In genomic region chr12:6377667-6377994, GRCh38 we compare ENCODE assay signal across 12 cellular contexts. TPM values are rescaled to one million over a fixed set of nuclear protein-coding genes. Genes with fewer than 3 reads are reported as not detected.
DNase-seq lines count a peak whose midpoint lies in the region; ATAC-seq, FAIRE-seq and TF ChIP-seq lines count a peak whose summit lies in the region.
"Had no signal": no experiment of that assay in that cellular context is flagged by ENCODE, and none has a peak within 500 bp of the region (broad histone marks: within the 10 kb centered on the region; RNA-seq: fewer than 3 reads in every experiment).

No MANE protein-coding gene starts in this region.

- intact Hi-C loops in OCI-LY7 (cut with micrococcal nuclease; ENCODE audit: unreplicated experiment) (no loop called here), esophagus muscularis mucosa (cut with DNase I) (no loop called here)
- intact Hi-C loops in naive thymus-derived CD4-positive, alpha-beta T cell (cut with micrococcal nuclease), result no loop called here

- peak overlapping the region; percentile 75; the same call in 1 of the 2 replicates for H2AFZ ChIP-seq in OCI-LY7 (ENCODE audit: low read length)

- CTCF ChIA-PET in A549 (lab: Yijun Ruan, JAX) (interaction anchor here (1.0 to 24.7 kb wide), 4 partner anchors 10 to 88 kb away, joined by 4 to 705 read pairs (median 9); partner anchors contain the start of gene TNFRSF1A), OCI-LY7 (lab: Charles Lee; ENCODE audit: unreplicated experiment) (no interaction called here)
- CTCF ChIA-PET in naive thymus-derived CD4-positive, alpha-beta T cell (lab: Charles Lee), result interaction anchor here (0.7 to 1.1 kb wide), 3 partner anchors 9 to 42 kb away, joined by 3 to 4 read pairs (median 3); no protein-coding TSS in a partner anchor

- no peaks in the 10 kb centered on the region for H3K36me3 Mint-ChIP-seq in naive thymus-derived CD4-positive, alpha-beta T cell

- FAIRE-seq in A549 (lab: Jason Lieb, UNC), result no peak

- H3K4me3 Mint-ChIP-seq in naive thymus-derived CD4-positive, alpha-beta T cell, result peak overlapping the region in 9 of 10 donors; percentile 9 to 81 (median 73)
- H3K4me3 Mint-ChIP-seq: IgD-negative memory B cell had no signal

- ATAC-seq in A549, result peak in 1 of 2 experiments; percentile 6; a peak in 1 of 6 replicates
- ATAC-seq in naive thymus-derived CD4-positive, alpha-beta T cell, result no peak
- ATAC-seq in HG02588 (IDR thresholded peaks at IDR 0.05; ENCODE audit: unreplicated experiment), result no peak

- TF ChIP-seq EP300 in A549 (IDR thresholded peaks at IDR 0.05), result no peak
- no peak for TF ChIP-seq EP300 in esophagus muscularis mucosa (IDR thresholded peaks at IDR 0.05)

- peaks cover 59% of the 10 kb centered on the region for H3K4me1 ChIP-seq in A549
- peaks cover 10% of the 10 kb centered on the region for H3K4me1 ChIP-seq in OCI-LY7 (ENCODE audit: insufficient read depth, low read length, poor library complexity, severe bottlenecking)
- H3K4me1 ChIP-seq in esophagus muscularis mucosa, result peaks cover 29 to 65% (median 64%) of the 10 kb centered on the region in 4 donors
- peaks cover 0 to 24% of the 10 kb centered on the region in 2 donors for H3K4me1 ChIP-seq in naive thymus-derived CD4-positive, alpha-beta T cell (ENCODE audit: control insufficient read depth in 2 of 2, insufficient read depth in 2 of 2, low read length in 2 of 2)

- H4K20me1 ChIP-seq in OCI-LY7 (ENCODE audit: insufficient read depth, low read length), result no peaks in the 10 kb centered on the region

- POLR2A ChIA-PET in A549 (lab: Yijun Ruan, JAX) (no interaction called here), OCI-LY7 (lab: Charles Lee) (interaction anchor here (1.2 kb wide), 1 partner anchor 10 kb away, joined by 3 read pairs; no protein-coding TSS in a partner anchor)
- POLR2A ChIA-PET in naive thymus-derived CD4-positive, alpha-beta T cell (lab: Charles Lee), result interaction anchor here (0.5 to 1.0 kb wide), 3 partner anchors 14 to 90 kb away, joined by 3 to 5 read pairs (median 5); no protein-coding TSS in a partner anchor

- H3K27ac ChIP-seq in A549, result peak overlapping the region; percentile 97 to 99
- no peak overlapping the region for H3K27ac ChIP-seq in OCI-LY7 (ENCODE audit: low read depth, low read length, poor library complexity, severe bottlenecking)
- peak overlapping the region; percentile 73 to 82 (median 78) for H3K27ac ChIP-seq in esophagus muscularis mucosa (replicated peaks in 1 of 4)
- H3K27ac ChIP-seq in naive thymus-derived CD4-positive, alpha-beta T cell (ENCODE audit: low read depth, low read length), result no peak overlapping the region

- no peaks in the 10 kb centered on the region for H3K9me3 ChIP-seq in A549
- no peaks in the 10 kb centered on the region for H3K9me3 ChIP-seq in OCI-LY7 (ENCODE audit: low read length)
- no peaks in the 10 kb centered on the region for H3K9me3 ChIP-seq in esophagus muscularis mucosa
- no peaks in the 10 kb centered on the region for H3K9me3 ChIP-seq in naive thymus-derived CD4-positive, alpha-beta T cell (ENCODE audit: control insufficient read depth in 2 of 3, low read length in 3 of 3)

- H3K4me1 Mint-ChIP-seq in naive thymus-derived CD4-positive, alpha-beta T cell, result peaks cover 23 to 40% (median 29%) of the 10 kb centered on the region in 7 donors
- H3K4me1 Mint-ChIP-seq: IgD-negative memory B cell had no signal

- no peaks in the 10 kb centered on the region for H3K9me2 ChIP-seq in OCI-LY7 (ENCODE audit: insufficient read depth, low read length)

- in situ Hi-C loops in GM13976 (cut with MboI; ENCODE audit: low sequenced_read_pairs, unreplicated experiment), result no loop called here

- 48% methylated on average over 4 of the region's 4 CpGs for WGBS in A549 (ENCODE audit: missing lambda C conversion rate)
- WGBS in esophagus muscularis mucosa, result 75% methylated on average over 4 of the region's 4 CpGs

- H3K4me2 ChIP-seq in A549 (peak overlapping the region; percentile 54), OCI-LY7 (ENCODE audit: low read length) (no peak overlapping the region)

- TF ChIP-seq POLR2A in A549 (IDR thresholded peaks at IDR 0.05; ENCODE audit: low read length), result no peak
- TF ChIP-seq POLR2A in esophagus muscularis mucosa (IDR thresholded peaks at IDR 0.05; ENCODE audit: low read depth), result no peak

- H3K27ac Mint-ChIP-seq in naive thymus-derived CD4-positive, alpha-beta T cell, result peak overlapping the region in 6 of 9 donors; percentile 3 to 88 (median 60)
- H3K27ac Mint-ChIP-seq: IgD-negative memory B cell had no signal

- H3K9me3 Mint-ChIP-seq in naive thymus-derived CD4-positive, alpha-beta T cell, result peaks cover 0 to 2% (median 0%) of the 10 kb centered on the region in 11 donors
- H3K9me3 Mint-ChIP-seq: IgD-negative memory B cell had no signal

- H3K36me3 ChIP-seq in OCI-LY7 (ENCODE audit: insufficient read depth, low read length) (no peaks in the 10 kb centered on the region), esophagus muscularis mucosa (no peaks in the 10 kb centered on the region)
- H3K36me3 ChIP-seq in naive thymus-derived CD4-positive, alpha-beta T cell (ENCODE audit: control insufficient read depth in 2 of 3, insufficient read depth in 3 of 3, low read length in 3 of 3), result no peaks in the 10 kb centered on the region

- peaks cover 0 to 32% (median under 1%) of the 10 kb centered on the region in 5 donors for H3K27me3 Mint-ChIP-seq in naive thymus-derived CD4-positive, alpha-beta T cell

- TF ChIP-seq RAD21 in A549 (conservative IDR thresholded peaks at IDR 0.05 in 1 of 2, IDR thresholded peaks at IDR 0.05 in 1 of 2), result no peak

- H3K4me3 ChIP-seq in A549 (no peak overlapping the region), OCI-LY7 (ENCODE audit: low read depth, low read length, poor library complexity, severe bottlenecking) (no peak overlapping the region), esophagus muscularis mucosa (no peak overlapping the region)
- no peak overlapping the region for H3K4me3 ChIP-seq in naive thymus-derived CD4-positive, alpha-beta T cell (ENCODE audit: low read length)
- H3K4me3 ChIP-seq: smooth muscle cell had no signal

- no peaks in the 10 kb centered on the region for H3K79me2 ChIP-seq in OCI-LY7 (ENCODE audit: insufficient read depth, low read depth, low read length)

- H3K27me3 ChIP-seq in esophagus muscularis mucosa, result no peaks in the 10 kb centered on the region
- H3K27me3 ChIP-seq in naive thymus-derived CD4-positive, alpha-beta T cell (ENCODE audit: control insufficient read depth in 2 of 2, insufficient read depth in 2 of 2, low read length in 2 of 2), result no peaks in the 10 kb centered on the region

- DNase-seq in A549 (ENCODE audit: low read depth in 1 of 2, low spot score in 1 of 2) (peak in 1 of 2 experiments; percentile 51), OCI-LY7 (ENCODE audit: low spot score) (no peak), esophagus muscularis mucosa (ENCODE audit: extremely low spot score) (no peak), GM13976 (ENCODE audit: low spot score) (no peak), AG08395 (ENCODE audit: low spot score) (no peak)
- DNase-seq in naive thymus-derived CD4-positive, alpha-beta T cell, result no peak
- no peak for DNase-seq in stimulated activated naive CD4-positive, alpha-beta T cell (lab: John Stamatoyannopoulos, UW)
- DNase-seq: C1 segment of cervical spinal cord, substantia nigra had no signal

- no TSS peak for BruUV-seq in OCI-LY7 (replicated peaks; lab: Mats Ljungman, UMichigan)

- TF ChIP-seq CTCF in A549 (IDR thresholded peaks at IDR 0.05) (no peak), OCI-LY7 (conservative IDR thresholded peaks at IDR 0.05; ENCODE audit: low read length) (no peak), esophagus muscularis mucosa (IDR thresholded peaks at IDR 0.05) (no peak), GM13976 (IDR thresholded peaks at IDR 0.05; ENCODE audit: borderline replicate concordance, control extremely low read depth, extremely low read depth, insufficient read depth, missing control alignments) (no peak)

TF ChIP-seq in A549, 52 proteins besides CTCF, POLR2A, EP300 and RAD21 (continues in another document):
- TF ChIP-seq KDM5A (IDR thresholded peaks at IDR 0.05) (no peak), EHF (CRISPR knock-in tag; IDR thresholded peaks at IDR 0.05) (no peak), ZSCAN20 (CRISPR knock-in tag; IDR thresholded peaks at IDR 0.05) (no peak), ZC3H11A (IDR thresholded peaks at IDR 0.05) (no peak; the same call in 1 of the 2 replicates)

RNA-seq across cellular contexts. Expression of gene SCNN1A, which starts 2.3 kb away (rescaled TPM):
- polyA plus RNA-seq in A549 (2011; rRNA removed) (7.0 and 7.6 TPM in 2 replicates), A549 (2017; fragmentation: RNase III; extraction: RNeasy Plus Mini Kit Qiagen cat#74134 plus additional on column Dnase treatment) (4.3 to 6.0 TPM (median 5.7 TPM) in 3 replicates)
- polyA plus RNA-seq in A549 (2012; cell fraction: cytosol; rRNA removed), result 4.2 and 6.8 TPM in 2 replicates
- polyA plus RNA-seq in A549 (2012; cell fraction: nucleus; rRNA removed), result 14.1 and 14.4 TPM in 2 replicates
- polyA minus RNA-seq in A549 (2011; rRNA and poly(A)+ RNA removed), result 6.4 and 12.4 TPM in 2 replicates
- total RNA-seq in OCI-LY7 (2014; rRNA removed; shearing (Covaris generic)), result 0.35 and 0.51 TPM in 2 replicates
- total RNA-seq in OCI-LY7 (2022) (1.0 and 1.3 TPM in 2 replicates), esophagus muscularis mucosa (1 to 10 TPM in 3 of 4 donors, under 1 TPM in 1; 0.83 to 3.3 (median 1.8) TPM)
- total RNA-seq in naive thymus-derived CD4-positive, alpha-beta T cell, result 1 to 10 TPM in 4 of 5 experiments, under 1 TPM in 1; 0.22 to 5.3 (median 3.6) TPM
- 1 to 10 TPM in 1 of 2 donors, under 1 TPM in 1; 0.84 to 1.2 TPM for polyA plus RNA-seq in naive thymus-derived CD4-positive, alpha-beta T cell
- polyA plus RNA-seq: IgD-negative memory B cell had no signal

RNA-seq across cellular contexts. Expression of gene LTBR, which starts 6.3 kb away (rescaled TPM):
- polyA plus RNA-seq in A549 (2011; rRNA removed), result 57.3 and 63.9 TPM in 2 replicates
- polyA plus RNA-seq in A549 (2012; cell fraction: cytosol; rRNA removed), result 72.7 and 103 TPM in 2 replicates
- polyA plus RNA-seq in A549 (2012; cell fraction: nucleus; rRNA removed), result 137 and 148 TPM in 2 replicates
- 90.4 to 110 TPM (median 109 TPM) in 3 replicates for polyA plus RNA-seq in A549 (2017; fragmentation: RNase III; extraction: RNeasy Plus Mini Kit Qiagen cat#74134 plus additional on column Dnase treatment)
- 47.1 and 54.7 TPM in 2 replicates for polyA minus RNA-seq in A549 (2011; rRNA and poly(A)+ RNA removed)
- total RNA-seq in OCI-LY7 (2014; rRNA removed; shearing (Covaris generic)), result not detected in 2 replicates
- total RNA-seq in OCI-LY7 (2022), result not detected in 2 replicates
- total RNA-seq in esophagus muscularis mucosa, result 100 to 1,000 TPM; 117 to 144 (median 137) TPM
- total RNA-seq in naive thymus-derived CD4-positive, alpha-beta T cell, result 10 to 100 TPM in 1 of 5 experiments, 1 to 10 TPM in 3, under 1 TPM in 1; 0.34 to 25.2 (median 2.2) TPM
- polyA plus RNA-seq in naive thymus-derived CD4-positive, alpha-beta T cell, result not detected
- polyA plus RNA-seq: IgD-negative memory B cell had no signal

RNA-seq across cellular contexts. Expression of gene TNFRSF1A, which starts 35.8 kb away (rescaled TPM):
- 460 and 621 TPM in 2 replicates for polyA plus RNA-seq in A549 (2011; rRNA removed)
- 275 and 344 TPM in 2 replicates for polyA plus RNA-seq in A549 (2012; cell fraction: cytosol; rRNA removed)
- polyA plus RNA-seq in A549 (2012; cell fraction: nucleus; rRNA removed), result 409 and 455 TPM in 2 replicates
- 324 to 416 TPM (median 367 TPM) in 3 replicates for polyA plus RNA-seq in A549 (2017; fragmentation: RNase III; extraction: RNeasy Plus Mini Kit Qiagen cat#74134 plus additional on column Dnase treatment)
- polyA minus RNA-seq in A549 (2011; rRNA and poly(A)+ RNA removed), result 307 and 325 TPM in 2 replicates
- total RNA-seq in OCI-LY7 (2014; rRNA removed; shearing (Covaris generic)), result 23.4 and 37.3 TPM in 2 replicates
- 50.9 and 55.7 TPM in 2 replicates for total RNA-seq in OCI-LY7 (2022)
- 100 to 1,000 TPM; 146 to 464 (median 247) TPM for total RNA-seq in esophagus muscularis mucosa
- 10 to 100 TPM; 40.9 to 99.4 (median 67.3) TPM for total RNA-seq in naive thymus-derived CD4-positive, alpha-beta T cell
- 10 to 100 TPM; 24.1 to 46.3 TPM for polyA plus RNA-seq in naive thymus-derived CD4-positive, alpha-beta T cell

Comparison
In these comparisons a context has a peak if more than half of its experiments do, and no peak if none do; other contexts are left out.
1. H3K27ac ChIP-seq: peak in A549 (2 of 2) and esophagus muscularis mucosa (4 of 4); none in OCI-LY7 (single experiment) and naive thymus-derived CD4-positive, alpha-beta T cell (single experiment).
2. RNA of gene LTBR, which starts 6.3 kb away (total RNA-seq): 117 to 144 TPM in esophagus muscularis mucosa; 0.34 to 25.2 TPM in naive thymus-derived CD4-positive, alpha-beta T cell and not detected in OCI-LY7; every median in the first group is over 4 times any median in the second.